10 cellular contexts compared by ENCODE assay signal in the genomic region with DNA sequence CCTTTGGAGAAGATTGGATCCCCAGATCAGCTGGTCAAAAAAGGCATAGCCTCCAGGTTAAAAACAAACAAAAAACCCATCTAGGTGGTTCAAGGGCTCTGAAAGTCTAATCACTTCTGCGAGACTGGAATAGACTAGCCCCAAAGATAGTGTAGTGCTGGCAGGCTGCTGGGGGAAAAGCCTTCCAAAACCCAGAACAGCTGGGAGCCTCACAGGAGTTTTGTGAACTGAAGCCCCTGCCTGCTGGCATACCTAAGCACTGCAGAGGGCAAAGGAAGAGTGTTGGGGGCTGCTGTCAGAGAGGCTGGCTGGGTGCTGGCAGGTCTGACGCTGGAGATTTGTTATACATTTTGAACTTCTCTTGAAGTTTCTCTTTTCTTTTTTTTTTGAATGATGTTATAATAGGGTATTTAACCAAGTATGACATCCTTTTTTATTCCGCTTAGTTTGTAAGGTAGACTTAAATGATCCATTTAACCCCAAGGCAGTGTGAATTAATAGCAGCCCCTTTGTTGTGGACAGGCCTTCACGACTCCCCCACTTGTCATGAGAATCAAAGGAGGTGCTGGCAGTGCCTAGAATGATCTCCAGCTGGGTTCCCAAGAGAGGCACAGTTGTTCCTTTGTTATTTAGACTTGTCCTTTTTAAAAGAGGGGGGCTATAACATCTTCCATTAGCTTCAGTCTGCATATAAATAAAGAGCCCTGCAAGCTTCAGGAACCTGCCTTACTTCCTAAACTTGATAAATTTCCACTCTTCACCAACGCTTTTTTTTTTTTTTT. TPM values are rescaled to one million over a fixed set of nuclear protein-coding genes. Genes with fewer than 3 reads are reported as not detected.
DNase-seq lines count a peak whose midpoint lies in the region; ATAC-seq and TF ChIP-seq lines count a peak whose summit lies in the region.
"Had no signal": no experiment of that assay in that cellular context is flagged by ENCODE, and none has a peak within 500 bp of the region (broad histone marks: within the 10 kb centered on the region; RNA-seq: fewer than 3 reads in every experiment).

No MANE protein-coding gene starts in this region.

- peaks cover 43% of the 10 kb centered on the region for H3K4me1 Mint-ChIP-seq in central memory CD8-positive, alpha-beta T cell
- H3K4me1 Mint-ChIP-seq in type B pancreatic cell (ENCODE audit: unreplicated experiment): peaks cover 18% of the 10 kb centered on the region

- peaks cover 3% of the 10 kb centered on the region for H3K36me3 Mint-ChIP-seq in central memory CD8-positive, alpha-beta T cell (ENCODE audit: insufficient read depth)
- H3K36me3 Mint-ChIP-seq in type B pancreatic cell: no peaks in the 10 kb centered on the region

- no peak for DNase-seq in Right ventricle myocardium inferior (ENCODE audit: missing footprints)
- DNase-seq in right atrium auricular region (ENCODE audit: low spot score): no peak
- DNase-seq in central memory CD8-positive, alpha-beta T cell (ENCODE audit: low spot score in 2 of 2): no peak
- DNase-seq in medulla oblongata (ENCODE audit: extremely low spot score): peak; percentile 92
- no peak for DNase-seq in type B pancreatic cell (ENCODE audit: extremely low spot score, unreplicated experiment)
- DNase-seq in NCI-H2227 (lab: John Stamatoyannopoulos, UW; ENCODE audit: unreplicated experiment): no peak
- no peak for DNase-seq in uterus
- DNase-seq in Karpas-422: no peak
- DNase-seq: aorta, NCI-H2029 treated with DMSO at 0.1 percent for 48 hours had no signal

- peaks cover 80% of the 10 kb centered on the region for H3K79me2 ChIP-seq in Karpas-422 (ENCODE audit: low read length)

- TF ChIP-seq POLR2A in uterus (IDR thresholded peaks at IDR 0.05): no peak

- no peaks in the 10 kb centered on the region for H3K9me2 ChIP-seq in Karpas-422 (replicated peaks; ENCODE audit: insufficient read depth, low read length)

- no peaks in the 10 kb centered on the region for H3K9me3 ChIP-seq in right atrium auricular region
- no peaks in the 10 kb centered on the region for H3K9me3 ChIP-seq in uterus
- H3K9me3 ChIP-seq in Karpas-422 (ENCODE audit: low read length): no peaks in the 10 kb centered on the region

- H3K9ac ChIP-seq in Karpas-422 (ENCODE audit: low read length): no peak overlapping the region

- no peak overlapping the region for H2AFZ ChIP-seq in Karpas-422 (ENCODE audit: low read length)

- peak overlapping the region; percentile 31 for H3K27ac Mint-ChIP-seq in central memory CD8-positive, alpha-beta T cell (ENCODE audit: low read depth)
- no peak overlapping the region for H3K27ac Mint-ChIP-seq in type B pancreatic cell

- no peaks in the 10 kb centered on the region for H3K27me3 Mint-ChIP-seq in central memory CD8-positive, alpha-beta T cell
- H3K27me3 Mint-ChIP-seq in type B pancreatic cell: no peaks in the 10 kb centered on the region

- TF ChIP-seq CTCF in right atrium auricular region (IDR thresholded peaks at IDR 0.05): no peak
- peak; percentile 24 for TF ChIP-seq CTCF in type B pancreatic cell (conservative IDR thresholded peaks at IDR 0.05)
- TF ChIP-seq CTCF in uterus (IDR thresholded peaks at IDR 0.05): no peak

- no peaks in the 10 kb centered on the region for H4K20me1 ChIP-seq in Karpas-422 (ENCODE audit: insufficient read depth, low read depth, low read length)

- H3K27ac ChIP-seq in right atrium auricular region: no peak overlapping the region
- no peak overlapping the region for H3K27ac ChIP-seq in uterus
- no peak overlapping the region for H3K27ac ChIP-seq in Karpas-422 (ENCODE audit: low read length)

- no peak overlapping the region for H3K4me2 ChIP-seq in Karpas-422 (ENCODE audit: low read depth, low read length, poor library complexity, severe bottlenecking)

- no peaks in the 10 kb centered on the region for H3K9me3 Mint-ChIP-seq in central memory CD8-positive, alpha-beta T cell
- no peaks in the 10 kb centered on the region for H3K9me3 Mint-ChIP-seq in type B pancreatic cell

- H3K27me3 ChIP-seq in right atrium auricular region (no peaks in the 10 kb centered on the region), uterus (no peaks in the 10 kb centered on the region), Karpas-422 (ENCODE audit: low read length) (no peaks in the 10 kb centered on the region)

- intact Hi-C loops in Right ventricle myocardium inferior (cut with DNase I): no loop called here
- intact Hi-C loops in uterus (cut with DNase I; ENCODE audit: low total_unique reads): no loop called here

- H3K4me3 ChIP-seq in right atrium auricular region (no peak overlapping the region), uterus (no peak overlapping the region), Karpas-422 (ENCODE audit: low read length) (no peak overlapping the region)

- H3K4me1 ChIP-seq in right atrium auricular region: peaks cover 0 to 45% of the 10 kb centered on the region in 2 donors
- no peaks in the 10 kb centered on the region for H3K4me1 ChIP-seq in uterus
- peaks cover 43% of the 10 kb centered on the region for H3K4me1 ChIP-seq in Karpas-422 (ENCODE audit: low read length)

- ATAC-seq in Right ventricle myocardium inferior: peak; percentile 46
- ATAC-seq in central memory CD8-positive, alpha-beta T cell (replicated peaks; ENCODE audit: extremely low read depth, poor library complexity, severe bottlenecking): no peak

- H3K4me3 Mint-ChIP-seq in central memory CD8-positive, alpha-beta T cell: no peak overlapping the region
- no peak overlapping the region for H3K4me3 Mint-ChIP-seq in type B pancreatic cell

- H3K36me3 ChIP-seq in right atrium auricular region (no peaks in the 10 kb centered on the region), uterus (no peaks in the 10 kb centered on the region), Karpas-422 (ENCODE audit: insufficient read depth, low read length) (no peaks in the 10 kb centered on the region)

RNA-seq across cellular contexts. Expression of a gene that starts 53.9 kb away (rescaled TPM):
- total RNA-seq in Right ventricle myocardium inferior (25.8 TPM), right atrium auricular region (10 to 100 TPM; 26.4 to 32.5 TPM), type B pancreatic cell (ENCODE audit: low replicate concordance) (26.2 and 31.4 TPM in 2 replicates), uterus (10 to 100 TPM; 18.4 to 89.4 (median 40.9) TPM)
- total RNA-seq in Karpas-422 (2014; rRNA removed; shearing (Covaris generic); ENCODE audit: low replicate concordance): 27.7 and 39.7 TPM in 2 replicates
